8 cellular contexts compared by ENCODE assay signal in genomic region chr1:28246427-28246832, GRCh38. TPM values are rescaled to one million over a fixed set of nuclear protein-coding genes. Genes with fewer than 3 reads are reported as not detected.
DNase-seq lines count a peak whose midpoint lies in the region; ATAC-seq, FAIRE-seq and TF ChIP-seq lines count a peak whose summit lies in the region.

No MANE protein-coding gene starts in this region.

- H3K36me3 Mint-ChIP-seq in glutamatergic neuron (ENCODE audit: unreplicated experiment): no peaks in the 10 kb centered on the region

- peaks cover 0 to 5% of the 10 kb centered on the region in 2 donors for H3K4me1 ChIP-seq in small intestine (ENCODE audit: control insufficient read depth in 2 of 2, insufficient read depth in 1 of 2, low read depth in 1 of 2, low read length in 1 of 2)

- H3K4me3 ChIP-seq in WERI-Rb-1 (ENCODE audit: low read depth, low read length): peak overlapping the region; percentile 58
- peak overlapping the region in 1 of 2 donors; percentile 33 for H3K4me3 ChIP-seq in small intestine (ENCODE audit: low read depth in 1 of 2, low read length in 2 of 2)

- H3K27me3 Mint-ChIP-seq in glutamatergic neuron (ENCODE audit: unreplicated experiment): no peaks in the 10 kb centered on the region

- WGBS in small intestine, 3 donors: 27 to 38% (median 30%) methylated on average over 11 of the region's 11 CpGs

- no peak overlapping the region; the same call in 1 of the 2 replicates for H3K27ac ChIP-seq in WERI-Rb-1
- peak overlapping the region in 1 of 2 donors; percentile 69 for H3K27ac ChIP-seq in small intestine (ENCODE audit: low read depth in 1 of 2, low read length in 1 of 2)

- H3K4me1 Mint-ChIP-seq in glutamatergic neuron (ENCODE audit: low read depth, unreplicated experiment): peaks cover 12% of the 10 kb centered on the region

- H3K4me3 Mint-ChIP-seq in glutamatergic neuron (ENCODE audit: unreplicated experiment): peak overlapping the region; percentile 79

- FAIRE-seq in small intestine (lab: Jason Lieb, UNC): no peak

- DNase-seq in DMS53 treated with DMSO at 0.1 percent for 48 hours (lab: John Stamatoyannopoulos, UW; ENCODE audit: unreplicated experiment): peak; percentile 59
- no peak for DNase-seq in WERI-Rb-1
- DNase-seq in glutamatergic neuron: no peak
- peak; percentile 78 for DNase-seq in small intestine
- DNase-seq in GM03348 (ENCODE audit: low spot score): no peak
- no peak for DNase-seq in NCI-H2107 (lab: John Stamatoyannopoulos, UW)

- no peaks in the 10 kb centered on the region for H3K9me3 ChIP-seq in WERI-Rb-1 (ENCODE audit: severe bottlenecking)
- H3K9me3 ChIP-seq in small intestine (ENCODE audit: control insufficient read depth, low read depth): no peaks in the 10 kb centered on the region

- no peaks in the 10 kb centered on the region for H3K9me3 Mint-ChIP-seq in glutamatergic neuron (ENCODE audit: unreplicated experiment)

- peak overlapping the region; percentile 41 for H3K27ac Mint-ChIP-seq in glutamatergic neuron (ENCODE audit: unreplicated experiment)

- TF ChIP-seq CTCF in WERI-Rb-1 (IDR thresholded peaks at IDR 0.05; ENCODE audit: low read depth, low read length): no peak
- TF ChIP-seq CTCF in glutamatergic neuron (IDR thresholded peaks at IDR 0.05; ENCODE audit: partially characterized antibody, unreplicated experiment): no peak

- no peaks in the 10 kb centered on the region for H3K27me3 ChIP-seq in WERI-Rb-1 (ENCODE audit: insufficient read depth, low read depth, severe bottlenecking)
- no peaks in the 10 kb centered on the region for H3K27me3 ChIP-seq in small intestine (ENCODE audit: control insufficient read depth in 2 of 2, insufficient read depth in 2 of 2, low read length in 2 of 2)

- H3K36me3 ChIP-seq in WERI-Rb-1 (no peaks in the 10 kb centered on the region), small intestine (ENCODE audit: control insufficient read depth in 2 of 2, insufficient read depth in 2 of 2, low read length in 2 of 2) (no peaks in the 10 kb centered on the region)

- ATAC-seq in HG03135 (IDR thresholded peaks at IDR 0.05; ENCODE audit: unreplicated experiment) (peak; percentile 26), HG03108 (IDR thresholded peaks at IDR 0.05; ENCODE audit: unreplicated experiment) (no peak)

RNA-seq across cellular contexts. Expression of gene ATP5IF1, which starts 10.5 kb away (rescaled TPM):
- total RNA-seq in glutamatergic neuron (ENCODE audit: unreplicated experiment): 110 TPM
- 1,000 to 10,000 TPM in 1 of 3 donors, 100 to 1,000 TPM in 2; 763 to 1,616 (median 824) TPM for polyA plus RNA-seq in small intestine

RNA-seq across cellular contexts. Expression of gene SESN2, which starts 12.9 kb away (rescaled TPM):
- 57.2 TPM for total RNA-seq in glutamatergic neuron (ENCODE audit: unreplicated experiment)
- polyA plus RNA-seq in small intestine: 10 to 100 TPM; 16.8 to 41.3 (median 19.5) TPM

RNA-seq across cellular contexts. Expression of gene DNAJC8, which starts 13.6 kb away (rescaled TPM):
- total RNA-seq in glutamatergic neuron (ENCODE audit: unreplicated experiment): 82.8 TPM
- polyA plus RNA-seq in small intestine: 10 to 100 TPM; 62.2 to 72.7 (median 71.9) TPM

Comparison
In these comparisons a context has a peak if more than half of its experiments do, and no peak if none do; other contexts are left out.
1. DNase-seq: peak in DMS53 treated with DMSO at 0.1 percent for 48 hours (single experiment) and small intestine (single experiment); none in WERI-Rb-1 (single experiment), glutamatergic neuron (single experiment), GM03348 (single experiment) and NCI-H2107 (single experiment).